In the genomic region with DNA sequence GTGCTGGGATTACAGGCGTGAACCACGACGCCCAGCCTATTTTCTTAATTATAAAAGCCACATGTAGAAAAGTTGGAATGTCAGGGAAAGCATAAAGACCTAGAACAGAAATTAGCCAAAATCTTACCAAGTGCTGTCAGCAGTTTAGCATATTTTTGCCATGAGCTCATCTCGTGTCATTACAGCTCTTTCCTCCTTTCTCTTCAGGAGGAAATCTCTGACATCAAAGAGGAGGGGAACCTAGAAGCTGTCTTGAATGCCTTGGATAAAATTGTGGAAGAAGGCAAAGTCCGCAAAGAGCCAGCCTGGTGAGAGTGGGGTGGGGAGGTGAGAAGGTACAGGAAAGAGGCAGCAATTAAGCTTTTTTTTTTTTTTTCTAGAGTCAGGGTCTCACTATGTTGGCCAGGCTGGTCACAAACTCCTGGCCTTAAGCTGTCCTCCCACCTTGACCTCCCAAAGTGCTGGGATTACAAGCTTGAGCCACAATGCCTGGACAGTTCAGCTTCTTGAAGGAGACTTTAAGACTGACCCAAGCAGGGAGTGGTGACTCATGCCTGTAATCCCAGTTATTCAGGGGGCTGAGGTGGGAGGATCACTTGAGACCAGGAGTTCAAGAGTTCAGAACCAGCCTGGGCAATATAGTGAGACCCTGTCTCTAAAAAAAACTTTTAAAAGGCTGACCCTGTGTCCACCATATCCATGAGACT, we compare ENCODE assay signal across 1 cellular context.
TF ChIP-seq lines count a peak whose summit lies in the region.

No MANE protein-coding gene starts in this region.

TF ChIP-seq in WTC11, 78 proteins besides CTCF, POLR2A, EP300 and RAD21:
- TF ChIP-seq, protein P1, sequence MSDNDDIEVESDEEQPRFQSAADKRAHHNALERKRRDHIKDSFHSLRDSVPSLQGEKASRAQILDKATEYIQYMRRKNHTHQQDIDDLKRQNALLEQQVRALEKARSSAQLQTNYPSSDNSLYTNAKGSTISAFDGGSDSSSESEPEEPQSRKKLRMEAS (CRISPR knock-in tag; IDR thresholded peaks at IDR 0.05): no peak
- TF ChIP-seq ZNF121 (CRISPR knock-in tag; IDR thresholded peaks at IDR 0.05): peak; percentile 43; the same call in 1 of the 2 replicates
